18 cellular contexts compared by ENCODE assay signal in genomic region chr2:232512557-232512956, GRCh38. TPM values are rescaled to one million over a fixed set of nuclear protein-coding genes. Genes with fewer than 3 reads are reported as not detected.
A peak's percentile ranks its signal among the peaks of the same experiment; 100 is the strongest.
DNase-seq lines count a peak whose midpoint lies in the region; ATAC-seq, FAIRE-seq and TF ChIP-seq lines count a peak whose summit lies in the region.
"Had no signal": no experiment of that assay in that cellular context is flagged by ENCODE, and none has a peak within 500 bp of the region (broad histone marks: within the 10 kb centered on the region; RNA-seq: fewer than 3 reads in every experiment).

No MANE protein-coding gene starts in this region.

- H3K79me2 ChIP-seq in K562 (ENCODE audit: control insufficient read depth, insufficient read depth, low read length) (no peaks in the 10 kb centered on the region), trophoblast cell (ENCODE audit: control insufficient read depth, insufficient read depth, low read length, poor library complexity) (no peaks in the 10 kb centered on the region)

- H3K36me3 ChIP-seq in K562 (ENCODE audit: control insufficient read depth, insufficient read depth, low read length): no peaks in the 10 kb centered on the region
- H3K36me3 ChIP-seq in trophoblast cell (ENCODE audit: control insufficient read depth in 1 of 2, insufficient read depth in 2 of 2, low read length in 2 of 2): no peaks in the 10 kb centered on the region
- no peaks in the 10 kb centered on the region for H3K36me3 ChIP-seq in tibial nerve

- H3K4ac ChIP-seq in trophoblast cell (ENCODE audit: low read depth, low read length): no peak overlapping the region

- H2BK5ac ChIP-seq in trophoblast cell (ENCODE audit: low read depth, low read length, poor library complexity): no peak overlapping the region

- no TSS peak for BruUV-seq in K562 (replicated peaks; lab: Mats Ljungman, UMichigan)

- no peaks in the 10 kb centered on the region for H3K79me1 ChIP-seq in trophoblast cell (ENCODE audit: low read length)

- H3K27me3 ChIP-seq in K562 (ENCODE audit: control insufficient read depth in 2 of 2, insufficient read depth in 2 of 2, low read length in 2 of 2) (peaks cover 0 to 51% of the 10 kb centered on the region in 2 experiments; a peak in 2 of 5 replicates), trophoblast cell (ENCODE audit: insufficient read depth, low read length) (no peaks in the 10 kb centered on the region), tibial nerve (peaks cover 0 to 5% of the 10 kb centered on the region in 2 donors)

- DNase-seq in NCI-H146 (lab: John Stamatoyannopoulos, UW) (peak; percentile 24), NCI-H146 treated with DMSO at 0.1 percent for 48 hours (lab: John Stamatoyannopoulos, UW; ENCODE audit: unreplicated experiment) (no peak), NCI-H2227 (lab: John Stamatoyannopoulos, UW; ENCODE audit: unreplicated experiment) (peak; percentile 96), K562 (ENCODE audit: extremely low read depth in 1 of 4, low spot score in 3 of 4) (no peak), trophoblast cell (no peak), RCC 7860 (ENCODE audit: low spot score) (no peak), tibial nerve (ENCODE audit: low spot score in 2 of 2) (no peak)
- DNase-seq in activated naive CD4-positive, alpha-beta T cell treated with Interleukin-2 at 50 U/mL for 16 hours: no peak
- DNase-seq: DMS153, EL, H9, NCI-H1694, NCI-H510A, PC-9, T-helper 1 cell had no signal

- no peak overlapping the region for H2BK120ac ChIP-seq in trophoblast cell (ENCODE audit: insufficient read depth, low read length, poor library complexity)

- ATAC-seq in K562: no peak

- TF ChIP-seq POLR2A in K562 (conservative IDR thresholded peaks at IDR 0.05): no peak
- TF ChIP-seq POLR2A in tibial nerve (IDR thresholded peaks at IDR 0.05): no peak

- no peak overlapping the region for H3K23ac ChIP-seq in trophoblast cell (ENCODE audit: low read length)

- FAIRE-seq in K562 (lab: Jason Lieb, UNC) (no peak), RCC 7860 (lab: Jason Lieb, UNC) (no peak)

- CTCF ChIA-PET in K562 (lab: Yijun Ruan, JAX; ENCODE audit: low intra/inter-chr PET ratio): no interaction called here

- H3K4me1 ChIP-seq in K562 (replicated peaks in 1 of 2; ENCODE audit: control insufficient read depth in 2 of 2, insufficient read depth in 2 of 2, low read length in 2 of 2) (no peaks in the 10 kb centered on the region), trophoblast cell (ENCODE audit: control insufficient read depth in 1 of 2, insufficient read depth in 2 of 2, low read length in 2 of 2) (no peaks in the 10 kb centered on the region), tibial nerve (no peaks in the 10 kb centered on the region)

- POLR2A ChIA-PET in K562 (lab: Yijun Ruan, JAX): no interaction called here

- intact Hi-C loops in K562 (cut with micrococcal nuclease): no loop called here

- H3K27ac ChIP-seq in K562 (ENCODE audit: extremely low read depth, low read depth, low read length) (no peak overlapping the region), trophoblast cell (ENCODE audit: low read depth, low read length) (no peak overlapping the region), tibial nerve (no peak overlapping the region)
- H3K27ac ChIP-seq: 22Rv1, C4-2B, PC-9, SK-N-MC had no signal

- no peak overlapping the region for H2AFZ ChIP-seq in K562 (ENCODE audit: low read depth, low read length)
- no peak overlapping the region for H2AFZ ChIP-seq in trophoblast cell (ENCODE audit: insufficient read depth, low read length, poor library complexity)
- H2AFZ ChIP-seq: PC-9 had no signal

- no peaks in the 10 kb centered on the region for H4K20me1 ChIP-seq in K562 (replicated peaks; ENCODE audit: control insufficient read depth, insufficient read depth, low read length)

- no peak for TF ChIP-seq RAD21 in K562 (CRISPR knock-in tag; conservative IDR thresholded peaks at IDR 0.05 in 1 of 2, IDR thresholded peaks at IDR 0.05 in 1 of 2)

- no peak overlapping the region for H3K4me2 ChIP-seq in K562 (ENCODE audit: insufficient read depth, low read length)
- H3K4me2 ChIP-seq in trophoblast cell (ENCODE audit: low read length): no peak overlapping the region
- H3K4me2 ChIP-seq: PC-9 had no signal

- no peak for TF ChIP-seq EP300 in K562 (IDR thresholded peaks at IDR 0.05; ENCODE audit: low read length)
- TF ChIP-seq EP300 in tibial nerve (IDR thresholded peaks at IDR 0.05): no peak

- H2BK12ac ChIP-seq in trophoblast cell (ENCODE audit: low read length): no peak overlapping the region

- H3K14ac ChIP-seq in trophoblast cell (ENCODE audit: low read length): no peak overlapping the region

- H4K8ac ChIP-seq in trophoblast cell (ENCODE audit: low read depth, low read length): no peak overlapping the region

- 0% methylated on average over 7 of the region's 10 CpGs for WGBS in K562 (ENCODE audit: insufficient coverage, low coverage, missing lambda C conversion rate)
- no CpG with 5 or more reads among the region's 10 CpGs for whole genome bisulfite sequencing in trophoblast cell (ENCODE audit: extremely low coverage, insufficient coverage, insufficient read length)
- WGBS in tibial nerve, 2 donors: 64 to 72% methylated on average over 10 of the region's 10 CpGs

- no peak overlapping the region for H4K91ac ChIP-seq in trophoblast cell (ENCODE audit: low read depth, low read length)

- no peak overlapping the region for H3K9ac ChIP-seq in K562 (ENCODE audit: insufficient read depth in 1 of 2, low read depth in 2 of 2, low read length in 2 of 2)
- no peak overlapping the region for H3K9ac ChIP-seq in trophoblast cell (ENCODE audit: low read length)

- H3K4me3 ChIP-seq in K562 (no peak overlapping the region), trophoblast cell (ENCODE audit: low read depth, low read length) (peak overlapping the region; percentile 18), tibial nerve (no peak overlapping the region)
- H3K4me3 ChIP-seq: PC-9, SK-N-MC had no signal

- H2AK5ac ChIP-seq in trophoblast cell (ENCODE audit: low read length): no peak overlapping the region

- H3K9me1 ChIP-seq in K562 (ENCODE audit: control insufficient read depth, insufficient read depth, low read length): no peaks in the 10 kb centered on the region

- no peak overlapping the region for H3K18ac ChIP-seq in trophoblast cell (ENCODE audit: low read length)

- no peak for TF ChIP-seq CTCF in K562 (IDR thresholded peaks at IDR 0.05 in 2 of 3, conservative IDR thresholded peaks at IDR 0.05 in 1 of 3; ENCODE audit: insufficient read depth in 2 of 3, low read depth in 1 of 3, low read length in 3 of 3)
- TF ChIP-seq CTCF in tibial nerve (IDR thresholded peaks at IDR 0.05): no peak

- H4K12ac ChIP-seq in trophoblast cell (ENCODE audit: low read depth, low read length): no peak overlapping the region

- H3K9me3 ChIP-seq in K562 (replicated peaks; ENCODE audit: control insufficient read depth, insufficient read depth, low read depth, low read length) (no peaks in the 10 kb centered on the region), trophoblast cell (ENCODE audit: insufficient read depth, low read depth, low read length) (peaks cover 3% of the 10 kb centered on the region), tibial nerve (no peaks in the 10 kb centered on the region)

- in situ Hi-C loops in K562 (cut with MboI): loop anchor here (10.0 kb wide), 1 partner anchor 608 kb away; no protein-coding TSS in a partner anchor

RNA-seq across cellular contexts. Expression of gene PRSS56, which starts 7.6 kb away (rescaled TPM):
- not detected in 2 replicates for total RNA-seq in K562 (2011; cell fraction: chromatin; rRNA removed; ENCODE audit: low replicate concordance)
- total RNA-seq in K562 (2011; cell fraction: nucleolus; rRNA removed): not detected in 2 replicates
- not detected in 2 replicates for total RNA-seq in K562 (2011; cell fraction: nucleoplasm; rRNA removed)
- not detected in 2 replicates for total RNA-seq in K562 (2014; rRNA removed)
- total RNA-seq in K562 (2014; rRNA removed; fragmentation: Illumina TruSeq; extraction: Trizol): not detected in 2 replicates
- not detected in 2 replicates for total RNA-seq in K562 (2015; rRNA removed; fragmentation: Illumina TruSeq; extraction: Trizol)
- total RNA-seq in K562 (2021): not detected in 2 replicates
- not detected in 2 replicates for polyA plus RNA-seq in K562 (2011; rRNA removed)
- not detected in 2 replicates for polyA plus RNA-seq in K562 (2011; cell fraction: cytosol; rRNA removed)
- not detected in 2 replicates for polyA plus RNA-seq in K562 (2011; cell fraction: nucleus; rRNA removed)
- not detected in 2 replicates for polyA plus RNA-seq in K562 (2012)
- polyA plus RNA-seq in K562 (2014; fragmentation: Illumina TruSeq; extraction: Trizol): not detected in 2 replicates
- polyA plus RNA-seq in K562 (2014; fragmentation: Nextera tagmentation; extraction: Ambion mirVana): not detected
- not detected in 2 replicates for polyA plus RNA-seq in K562 (2014; rRNA removed)
- not detected in 2 replicates for polyA minus RNA-seq in K562 (2011; rRNA and poly(A)+ RNA removed)
- not detected in 2 replicates for polyA minus RNA-seq in K562 (2011; cell fraction: cytosol; rRNA and poly(A)+ RNA removed)
- polyA minus RNA-seq in K562 (2011; cell fraction: nucleus; rRNA and poly(A)+ RNA removed): not detected in 2 replicates
- not detected in 2 replicates for polyA plus RNA-seq in trophoblast cell (2013)
- total RNA-seq in tibial nerve: not detected
- total RNA-seq: H9, PC-9 had no signal

RNA-seq across cellular contexts. Expression of gene CHRND, which starts 13.4 kb away (rescaled TPM):
- total RNA-seq in K562 (2011; cell fraction: chromatin; rRNA removed; ENCODE audit: low replicate concordance): not detected in 2 replicates
- not detected in 2 replicates for total RNA-seq in K562 (2011; cell fraction: nucleolus; rRNA removed)
- not detected in 2 replicates for total RNA-seq in K562 (2011; cell fraction: nucleoplasm; rRNA removed)
- not detected in 2 replicates for total RNA-seq in K562 (2014; rRNA removed)
- not detected in 2 replicates for total RNA-seq in K562 (2014; rRNA removed; fragmentation: Illumina TruSeq; extraction: Trizol)
- total RNA-seq in K562 (2015; rRNA removed; fragmentation: Illumina TruSeq; extraction: Trizol): not detected in 2 replicates
- not detected in 2 replicates for total RNA-seq in K562 (2021)
- polyA plus RNA-seq in K562 (2011; rRNA removed): not detected in 2 replicates
- not detected in 2 replicates for polyA plus RNA-seq in K562 (2011; cell fraction: cytosol; rRNA removed)
- not detected in 2 replicates for polyA plus RNA-seq in K562 (2011; cell fraction: nucleus; rRNA removed)
- not detected in 2 replicates for polyA plus RNA-seq in K562 (2012)
- not detected in 2 replicates for polyA plus RNA-seq in K562 (2014; fragmentation: Illumina TruSeq; extraction: Trizol)
- polyA plus RNA-seq in K562 (2014; fragmentation: Nextera tagmentation; extraction: Ambion mirVana): not detected
- polyA plus RNA-seq in K562 (2014; rRNA removed): not detected in 2 replicates
- not detected in 2 replicates for polyA minus RNA-seq in K562 (2011; rRNA and poly(A)+ RNA removed)
- polyA minus RNA-seq in K562 (2011; cell fraction: cytosol; rRNA and poly(A)+ RNA removed): not detected in 2 replicates
- not detected in 2 replicates for polyA minus RNA-seq in K562 (2011; cell fraction: nucleus; rRNA and poly(A)+ RNA removed)
- polyA plus RNA-seq in trophoblast cell (2013): not detected in 2 replicates
- total RNA-seq in tibial nerve: not detected
- total RNA-seq: H9, PC-9 had no signal

RNA-seq across cellular contexts. Expression of gene ECEL1, which starts 24.9 kb away (rescaled TPM):
- not detected in 2 replicates for total RNA-seq in K562 (2011; cell fraction: chromatin; rRNA removed; ENCODE audit: low replicate concordance)
- total RNA-seq in K562 (2011; cell fraction: nucleolus; rRNA removed): not detected in 2 replicates
- total RNA-seq in K562 (2011; cell fraction: nucleoplasm; rRNA removed): not detected in 2 replicates
- total RNA-seq in K562 (2014; rRNA removed) (not detected in 2 replicates), K562 (2014; rRNA removed; fragmentation: Illumina TruSeq; extraction: Trizol) (not detected in 2 replicates), K562 (2015; rRNA removed; fragmentation: Illumina TruSeq; extraction: Trizol) (not detected in 2 replicates), K562 (2021) (0.09 TPM in 1 of 2 replicates, not detected in the other), tibial nerve (1 to 10 TPM in 3 of 4 donors, not detected in 1; 1.0 to 7.3 (median 1.8) TPM)
- polyA plus RNA-seq in K562 (2011; rRNA removed) (not detected in 2 replicates), K562 (2014; fragmentation: Illumina TruSeq; extraction: Trizol) (not detected in 2 replicates), K562 (2014; fragmentation: Nextera tagmentation; extraction: Ambion mirVana) (not detected), K562 (2014; rRNA removed) (not detected in 2 replicates)
- polyA plus RNA-seq in K562 (2011; cell fraction: cytosol; rRNA removed): not detected in 2 replicates
- polyA plus RNA-seq in K562 (2011; cell fraction: nucleus; rRNA removed): not detected in 2 replicates
- not detected in 2 replicates for polyA plus RNA-seq in K562 (2012)
- not detected in 2 replicates for polyA minus RNA-seq in K562 (2011; rRNA and poly(A)+ RNA removed)
- not detected in 2 replicates for polyA minus RNA-seq in K562 (2011; cell fraction: cytosol; rRNA and poly(A)+ RNA removed)
- polyA minus RNA-seq in K562 (2011; cell fraction: nucleus; rRNA and poly(A)+ RNA removed): not detected in 2 replicates
- 0.04 and 0.07 TPM in 2 replicates for polyA plus RNA-seq in trophoblast cell (2013)
- total RNA-seq: PC-9 had no signal

RNA-seq across cellular contexts. Expression of gene CHRNG, which starts 26.9 kb away (rescaled TPM):
- not detected in 2 replicates for total RNA-seq in K562 (2011; cell fraction: chromatin; rRNA removed; ENCODE audit: low replicate concordance)
- not detected in 2 replicates for total RNA-seq in K562 (2011; cell fraction: nucleolus; rRNA removed)
- total RNA-seq in K562 (2011; cell fraction: nucleoplasm; rRNA removed): not detected in 2 replicates
- not detected in 2 replicates for total RNA-seq in K562 (2014; rRNA removed)
- total RNA-seq in K562 (2014; rRNA removed; fragmentation: Illumina TruSeq; extraction: Trizol): not detected in 2 replicates
- total RNA-seq in K562 (2015; rRNA removed; fragmentation: Illumina TruSeq; extraction: Trizol): not detected in 2 replicates
- not detected in 2 replicates for total RNA-seq in K562 (2021)
- not detected in 2 replicates for polyA plus RNA-seq in K562 (2011; rRNA removed)
- not detected in 2 replicates for polyA plus RNA-seq in K562 (2011; cell fraction: cytosol; rRNA removed)
- polyA plus RNA-seq in K562 (2011; cell fraction: nucleus; rRNA removed): not detected in 2 replicates
- 0.07 TPM in 1 of 2 replicates, not detected in the other for polyA plus RNA-seq in K562 (2012)
- polyA plus RNA-seq in K562 (2014; fragmentation: Illumina TruSeq; extraction: Trizol): not detected in 2 replicates
- not detected for polyA plus RNA-seq in K562 (2014; fragmentation: Nextera tagmentation; extraction: Ambion mirVana)
- not detected in 2 replicates for polyA plus RNA-seq in K562 (2014; rRNA removed)
- polyA minus RNA-seq in K562 (2011; rRNA and poly(A)+ RNA removed): not detected in 2 replicates
- polyA minus RNA-seq in K562 (2011; cell fraction: cytosol; rRNA and poly(A)+ RNA removed): not detected in 2 replicates
- polyA minus RNA-seq in K562 (2011; cell fraction: nucleus; rRNA and poly(A)+ RNA removed): not detected in 2 replicates
- polyA plus RNA-seq in trophoblast cell (2013): 0.04 TPM in 1 of 2 replicates, not detected in the other
- not detected for total RNA-seq in tibial nerve
- total RNA-seq: H9, PC-9 had no signal

RNA-seq across cellular contexts. Expression of gene TIGD1, which starts 37.8 kb away (rescaled TPM):
- 21.5 and 44.0 TPM in 2 replicates for total RNA-seq in K562 (2011; cell fraction: chromatin; rRNA removed; ENCODE audit: low replicate concordance)
- total RNA-seq in K562 (2011; cell fraction: nucleolus; rRNA removed): 17.1 and 20.8 TPM in 2 replicates
- 17.3 and 24.3 TPM in 2 replicates for total RNA-seq in K562 (2011; cell fraction: nucleoplasm; rRNA removed)
- total RNA-seq in K562 (2014; rRNA removed) (5.4 and 6.4 TPM in 2 replicates), K562 (2014; rRNA removed; fragmentation: Illumina TruSeq; extraction: Trizol) (7.7 and 8.9 TPM in 2 replicates), K562 (2015; rRNA removed; fragmentation: Illumina TruSeq; extraction: Trizol) (6.3 and 6.4 TPM in 2 replicates), K562 (2021) (7.0 and 7.1 TPM in 2 replicates), tibial nerve (1 to 10 TPM; 2.4 to 5.3 (median 4.2) TPM)
- polyA plus RNA-seq in K562 (2011; rRNA removed) (9.8 TPM in 2 replicates), K562 (2014; fragmentation: Illumina TruSeq; extraction: Trizol) (6.6 and 7.0 TPM in 2 replicates), K562 (2014; fragmentation: Nextera tagmentation; extraction: Ambion mirVana) (1 to 10 TPM; 2.0 to 5.4 TPM), K562 (2014; rRNA removed) (9.0 and 10.1 TPM in 2 replicates)
- 3.9 and 7.2 TPM in 2 replicates for polyA plus RNA-seq in K562 (2011; cell fraction: cytosol; rRNA removed)
- 22.4 and 25.0 TPM in 2 replicates for polyA plus RNA-seq in K562 (2011; cell fraction: nucleus; rRNA removed)
- polyA plus RNA-seq in K562 (2012): 3.9 and 7.4 TPM in 2 replicates
- polyA minus RNA-seq in K562 (2011; rRNA and poly(A)+ RNA removed): 10.9 and 13.6 TPM in 2 replicates
- 3.1 and 3.2 TPM in 2 replicates for polyA minus RNA-seq in K562 (2011; cell fraction: cytosol; rRNA and poly(A)+ RNA removed)
- 16.4 and 27.3 TPM in 2 replicates for polyA minus RNA-seq in K562 (2011; cell fraction: nucleus; rRNA and poly(A)+ RNA removed)
- 1.9 and 2.2 TPM in 2 replicates for polyA plus RNA-seq in trophoblast cell (2013)

Comparison
In these comparisons a context has a peak if more than half of its experiments do, and no peak if none do; other contexts are left out.
1. DNase-seq: peak in NCI-H146 (single experiment) and NCI-H2227 (single experiment); none in NCI-H146 treated with DMSO at 0.1 percent for 48 hours (single experiment), K562 (0 of 4), trophoblast cell (0 of 2), activated naive CD4-positive, alpha-beta T cell treated with Interleukin-2 at 50 U/mL for 16 hours (single experiment), RCC 7860 (single experiment) and tibial nerve (0 of 2).